Comparison of ENCODE assay signal across 8 cellular contexts in genomic region chr12:51270847-51271518, GRCh38. TPM values are rescaled to one million over a fixed set of nuclear protein-coding genes. Genes with fewer than 3 reads are reported as not detected.
A peak's percentile ranks its signal among the peaks of the same experiment; 100 is the strongest.
DNase-seq lines count a peak whose midpoint lies in the region; ATAC-seq and TF ChIP-seq lines count a peak whose summit lies in the region.

No MANE protein-coding gene starts in this region.

- ATAC-seq in HG02763 (IDR thresholded peaks at IDR 0.05; ENCODE audit: unreplicated experiment): no peak

- peak; percentile 34 for DNase-seq in NCI-H526 treated with DMSO at 0.1 percent for 48 hours (lab: John Stamatoyannopoulos, UW)
- no peak for DNase-seq in NCI-H526 (lab: John Stamatoyannopoulos, UW)
- DNase-seq in RWPE1 (ENCODE audit: low spot score): peak; percentile 73
- peak; percentile 71 for DNase-seq in epithelial cell of proximal tubule (ENCODE audit: low read depth)
- no peak for DNase-seq in GM19238 (ENCODE audit: insufficient read length, low spot score)
- DNase-seq in stimulated activated CD4-positive, alpha-beta T cell treated with anti-CD3 and anti-CD28 coated beads, Interleukin-2, amount 100 ng/mL, for 24 hours: no peak

- CTCF ChIA-PET in RWPE1 (lab: Yijun Ruan, JAX): interaction anchor here (0.8 to 2.4 kb wide), 2 partner anchors 20 to 70 kb away, joined by 9 to 27 read pairs; no protein-coding TSS in a partner anchor

- peak overlapping the region; percentile 75 for H3K27ac ChIP-seq in RWPE1

- H3K4me1 Mint-ChIP-seq in nephron: peaks cover 8% of the 10 kb centered on the region

- H3K4me3 Mint-ChIP-seq in nephron: peak overlapping the region; percentile 90 to 92 (median 91)

- no peaks in the 10 kb centered on the region for H3K36me3 Mint-ChIP-seq in nephron (ENCODE audit: low read depth)

- no peaks in the 10 kb centered on the region for H3K9me3 Mint-ChIP-seq in nephron

- H3K4me3 ChIP-seq in epithelial cell of proximal tubule (ENCODE audit: low read depth, low read length): peak overlapping the region; percentile 77

- TF ChIP-seq CTCF in RWPE1 (conservative IDR thresholded peaks at IDR 0.05; ENCODE audit: low read depth): no peak
- no peak for TF ChIP-seq CTCF in epithelial cell of proximal tubule (conservative IDR thresholded peaks at IDR 0.05; ENCODE audit: low read depth, low read length)
- no peak for TF ChIP-seq CTCF in nephron (IDR thresholded peaks at IDR 0.05; ENCODE audit: unreplicated experiment in 3 of 3)

- POLR2A ChIA-PET in RWPE1 (lab: Yijun Ruan, JAX; ENCODE audit: low non-redundant PET): interaction anchor here (0.8 kb wide), 1 partner anchor 61 kb away, joined by 3 read pairs; no protein-coding TSS in a partner anchor

- peak overlapping the region; percentile 65 to 89 (median 77) for H3K27ac Mint-ChIP-seq in nephron

- peaks cover 50% of the 10 kb centered on the region for H3K27me3 Mint-ChIP-seq in nephron (ENCODE audit: low read depth)

RNA-seq across cellular contexts. Expression of gene SMAGP, which starts 0.8 kb away (rescaled TPM):
- total RNA-seq in epithelial cell of proximal tubule: 29.3 and 42.2 TPM in 2 replicates

RNA-seq across cellular contexts. Expression of gene DAZAP2, which starts 32.4 kb away (rescaled TPM):
- 196 and 198 TPM in 2 replicates for total RNA-seq in epithelial cell of proximal tubule

RNA-seq across cellular contexts. Expression of gene BIN2, which starts 53.0 kb away (rescaled TPM):
- total RNA-seq in epithelial cell of proximal tubule: not detected in 2 replicates

RNA-seq across cellular contexts. Expression of gene POU6F1, which starts 53.1 kb away (rescaled TPM):
- 4.6 and 9.2 TPM in 2 replicates for total RNA-seq in epithelial cell of proximal tubule

Comparison
In these comparisons a context has a peak if more than half of its experiments do, and no peak if none do; other contexts are left out.
1. DNase-seq: peak in NCI-H526 treated with DMSO at 0.1 percent for 48 hours (single experiment), RWPE1 (single experiment) and epithelial cell of proximal tubule (single experiment); none in NCI-H526 (0 of 2), GM19238 (single experiment) and stimulated activated CD4-positive, alpha-beta T cell treated with anti-CD3 and anti-CD28 coated beads, Interleukin-2, amount 100 ng/mL, for 24 hours (0 of 2).